Comparison of ENCODE assay signal across 8 cellular contexts in genomic region chr2:84970956-84971798, GRCh38. TPM values are rescaled to one million over a fixed set of nuclear protein-coding genes. Genes with fewer than 3 reads are reported as not detected.
DNase-seq lines count a peak whose midpoint lies in the region; ATAC-seq lines count a peak whose summit lies in the region.

Gene KCMF1, plus strand, starts transcription at chr2:84971161. Its CDS starts 291 bp downstream, at chr2:84971452.

- peak within 1 kb of the TSS; percentile 97 for H3K4me3 ChIP-seq in ACC112 (ENCODE audit: low read depth, low read length)

- CTCF ChIA-PET in activated CD8-positive, alpha-beta memory T cell treated with anti-CD3 and anti-CD28 coated beads for 36 hours (lab: Charles Lee): interaction anchor here (1.0 to 4.9 kb wide), 5 partner anchors 11 to 45 kb away, joined by 3 to 24 read pairs (median 3); no protein-coding TSS in a partner anchor

- peaks cover 86% of the 10 kb centered on the region for H3K79me2 ChIP-seq in ACC112 (ENCODE audit: control insufficient read depth, insufficient read depth, low read length, unreplicated experiment)

- ATAC-seq in GM18517 (IDR thresholded peaks at IDR 0.05; ENCODE audit: unreplicated experiment): peak; percentile 36
- ATAC-seq in HG03025 (IDR thresholded peaks at IDR 0.05; ENCODE audit: low FRiP score, unreplicated experiment): peak; percentile 37

- peak within 1 kb of the TSS; percentile 80 for H2AFZ ChIP-seq in ACC112 (ENCODE audit: low read length, unreplicated experiment)

- POLR2A ChIA-PET in activated CD8-positive, alpha-beta memory T cell treated with anti-CD3 and anti-CD28 coated beads for 36 hours (lab: Charles Lee): interaction anchor here (0.6 to 3.9 kb wide), 7 partner anchors 25 to 65 kb away, joined by 3 to 24 read pairs (median 5); no protein-coding TSS in a partner anchor

- H3K27ac ChIP-seq in ACC112 (ENCODE audit: low read depth, low read length): peak within 1 kb of the TSS; percentile 87

- H3K27me3 ChIP-seq in ACC112 (ENCODE audit: insufficient read depth, low read length): no peaks in the 10 kb centered on the region

- H3K36me3 ChIP-seq in ACC112 (ENCODE audit: insufficient read depth, low read length): 0 out of 2 replicates have a peak, but pooled peaks cover 10% of the 10 kb centered on the region

- peaks cover 25% of the 10 kb centered on the region for H3K4me1 ChIP-seq in ACC112 (ENCODE audit: control insufficient read depth, insufficient read depth, low read length, unreplicated experiment)

- DNase-seq in NCI-H526 treated with DMSO at 0.1 percent for 48 hours (lab: John Stamatoyannopoulos, UW) (peak; percentile 24), lung microvascular endothelial cell (ENCODE audit: low read depth in 2 of 2) (peak; percentile 71)
- peak; percentile 58 for DNase-seq in effector CD4-positive, alpha-beta T cell
- DNase-seq in stimulated activated CD4-positive, alpha-beta T cell treated with anti-CD3 and anti-CD28 coated beads, TNF-alpha, amount 100 ng/mL, for 4 hours (ENCODE audit: low read depth in 3 of 3): peak; percentile 58 to 64 (median 60)

RNA-seq across cellular contexts. Expression of gene KCMF1, which starts in this region (rescaled TPM):
- total RNA-seq in activated CD8-positive, alpha-beta memory T cell treated with anti-CD3 and anti-CD28 coated beads for 36 hours: 10 to 100 TPM; 96.3 to 96.4 TPM
- 25.1 and 40.5 TPM in 2 replicates for total RNA-seq in lung microvascular endothelial cell

Comparison
In these comparisons a context has a peak if more than half of its experiments do, and no peak if none do; other contexts are left out.
1. Peak in every context shown above with its lines: DNase-seq, ATAC-seq, H3K4me3 ChIP-seq and H3K27ac ChIP-seq.